Comparison of ENCODE assay signal across 8 cellular contexts in genomic region chr1:50968884-50969610, GRCh38. TPM values are rescaled to one million over a fixed set of nuclear protein-coding genes. Genes with fewer than 3 reads are reported as not detected.
A peak's percentile ranks its signal among the peaks of the same experiment; 100 is the strongest.
DNase-seq lines count a peak whose midpoint lies in the region; ATAC-seq and TF ChIP-seq lines count a peak whose summit lies in the region.

No MANE protein-coding gene starts in this region.

- H3K36me3 ChIP-seq in lower lobe of right lung, result no peaks in the 10 kb centered on the region

- POLR2A ChIA-PET in activated CD4-positive, alpha-beta T cell treated with anti-CD3 and anti-CD28 coated beads for 36 hours (lab: Charles Lee), result interaction anchor here (1.0 to 2.1 kb wide), 3 partner anchors 9 kb away, joined by 3 to 6 read pairs (median 4); partner anchors contain the start of gene FAF1

- H3K9me3 ChIP-seq in lower lobe of right lung, result no peaks in the 10 kb centered on the region

- H3K27me3 ChIP-seq in dorsolateral prefrontal cortex, result peaks cover 0 to 17% (median 0%) of the 10 kb centered on the region in 45 donors
- no peaks in the 10 kb centered on the region for H3K27me3 ChIP-seq in lower lobe of right lung (ENCODE audit: low read depth)

- no peak for TF ChIP-seq RAD21 in Ishikawa (IDR thresholded peaks at IDR 0.05; ENCODE audit: low read depth)

- H3K4me3 Mint-ChIP-seq in activated CD4-positive, alpha-beta T cell treated with anti-CD3 and anti-CD28 coated beads for 36 hours, result peak overlapping the region; percentile 93
- peak overlapping the region; percentile 93 for H3K4me3 Mint-ChIP-seq in stimulated activated memory B cell treated with anti-CD40 and anti-IgM and Interleukin-4, amounts not matched to agents 10 μg/mL and 1 μg/mL and 100 μg/mL, for 72 hours

- peaks cover 9% of the 10 kb centered on the region for H3K4me1 ChIP-seq in lower lobe of right lung

- DNase-seq in G401 (ENCODE audit: low spot score) (peak; percentile 23), dorsolateral prefrontal cortex (peak; percentile 11 to 65 (median 44)), lower lobe of right lung (peak; percentile 71), NCI-H187 treated with DMSO at 0.1 percent for 48 hours (lab: John Stamatoyannopoulos, UW) (no peak)
- peak; percentile 66 for DNase-seq in activated CD4-positive, alpha-beta T cell treated with anti-CD3 and anti-CD28 coated beads for 36 hours

- ATAC-seq in GM21529 (IDR thresholded peaks at IDR 0.05; ENCODE audit: unreplicated experiment) (peak; percentile 13), lower lobe of right lung (peak; percentile 63 to 66)
- peak; percentile 25 for ATAC-seq in activated CD4-positive, alpha-beta T cell treated with anti-CD3 and anti-CD28 coated beads for 36 hours
- ATAC-seq in stimulated activated memory B cell treated with anti-CD40 and anti-IgM and Interleukin-4, amounts not matched to agents 10 μg/mL and 1 μg/mL and 100 μg/mL, for 72 hours, result peak; percentile 62

- peaks cover 3% of the 10 kb centered on the region for H3K36me3 Mint-ChIP-seq in activated CD4-positive, alpha-beta T cell treated with anti-CD3 and anti-CD28 coated beads for 36 hours (ENCODE audit: low read depth)
- no peaks in the 10 kb centered on the region for H3K36me3 Mint-ChIP-seq in stimulated activated memory B cell treated with anti-CD40 and anti-IgM and Interleukin-4, amounts not matched to agents 10 μg/mL and 1 μg/mL and 100 μg/mL, for 72 hours

- peaks cover 25% of the 10 kb centered on the region for H3K4me1 Mint-ChIP-seq in activated CD4-positive, alpha-beta T cell treated with anti-CD3 and anti-CD28 coated beads for 36 hours
- peaks cover 27% of the 10 kb centered on the region for H3K4me1 Mint-ChIP-seq in stimulated activated memory B cell treated with anti-CD40 and anti-IgM and Interleukin-4, amounts not matched to agents 10 μg/mL and 1 μg/mL and 100 μg/mL, for 72 hours

- peak overlapping the region; percentile 84 for H3K27ac Mint-ChIP-seq in activated CD4-positive, alpha-beta T cell treated with anti-CD3 and anti-CD28 coated beads for 36 hours
- peak overlapping the region; percentile 57 for H3K27ac Mint-ChIP-seq in stimulated activated memory B cell treated with anti-CD40 and anti-IgM and Interleukin-4, amounts not matched to agents 10 μg/mL and 1 μg/mL and 100 μg/mL, for 72 hours

- H3K27ac ChIP-seq in dorsolateral prefrontal cortex (peak overlapping the region; percentile 57 to 100 (median 98)), lower lobe of right lung (peak overlapping the region; percentile 98)

- intact Hi-C loops in activated CD4-positive, alpha-beta T cell treated with anti-CD3 and anti-CD28 coated beads for 36 hours (cut with DNase I, micrococcal nuclease), result loop anchor here (1.0 to 5.0 kb wide), 11 partner anchors 7 to 1088 kb away; partner anchors contain the start of genes FAF1 (in 2 of the 2), RNF11 (in 2 of the 2), BTF3L4 (in 1 of the 2) and EPS15 (in 1 of the 2)
- intact Hi-C loops in dorsolateral prefrontal cortex (cut with DNase I), result loop anchor here (1.0 to 10.0 kb wide), 6 partner anchors 9 to 546 kb away; partner anchors contain the start of genes RNF11 (in 2 of the 2), EPS15 (in 1 of the 2) and FAF1 (in 1 of the 2)
- intact Hi-C loops in lower lobe of right lung (cut with DNase I), result no loop called here

- CTCF ChIA-PET in activated CD4-positive, alpha-beta T cell treated with anti-CD3 and anti-CD28 coated beads for 36 hours (lab: Charles Lee), result interaction anchor here (0.6 to 3.8 kb wide), 5 partner anchors 9 to 96 kb away, joined by 3 to 21 read pairs (median 3); partner anchors contain the start of gene FAF1

- in situ Hi-C loops in G401 (cut with HindIII; ENCODE audit: low sequenced_read_pairs), result no loop called here

- peaks cover 11% of the 10 kb centered on the region for H3K27me3 Mint-ChIP-seq in activated CD4-positive, alpha-beta T cell treated with anti-CD3 and anti-CD28 coated beads for 36 hours
- peaks cover 25% of the 10 kb centered on the region for H3K27me3 Mint-ChIP-seq in stimulated activated memory B cell treated with anti-CD40 and anti-IgM and Interleukin-4, amounts not matched to agents 10 μg/mL and 1 μg/mL and 100 μg/mL, for 72 hours

- TF ChIP-seq CTCF in dorsolateral prefrontal cortex (IDR thresholded peaks at IDR 0.05 in 54 of 56, conservative IDR thresholded peaks at IDR 0.05 in 2 of 56; ENCODE audit: low read depth in 1 of 56, partially characterized antibody in 56 of 56), result peak in 3 of 56 donors; percentile 2 to 18 (median 2)
- TF ChIP-seq CTCF in lower lobe of right lung (IDR thresholded peaks at IDR 0.05), result no peak

- TF ChIP-seq EP300 in Ishikawa (IDR thresholded peaks at IDR 0.05; ENCODE audit: borderline replicate concordance), result no peak

- H3K4me3 ChIP-seq in dorsolateral prefrontal cortex (peak overlapping the region; percentile 66 to 95 (median 81)), lower lobe of right lung (peak overlapping the region; percentile 81)

- no peaks in the 10 kb centered on the region for H3K9me3 Mint-ChIP-seq in activated CD4-positive, alpha-beta T cell treated with anti-CD3 and anti-CD28 coated beads for 36 hours (ENCODE audit: low read depth)
- no peaks in the 10 kb centered on the region for H3K9me3 Mint-ChIP-seq in stimulated activated memory B cell treated with anti-CD40 and anti-IgM and Interleukin-4, amounts not matched to agents 10 μg/mL and 1 μg/mL and 100 μg/mL, for 72 hours

TF ChIP-seq in Ishikawa, 13 proteins besides CTCF, POLR2A, EP300 and RAD21:
- TF ChIP-seq EGR1 (IDR thresholded peaks at IDR 0.05) (no peak), TEAD4 (IDR thresholded peaks at IDR 0.05) (0 out of 2 replicates have a peak, but pooled peaks have one; percentile 7), USF1 (IDR thresholded peaks at IDR 0.05) (no peak), YY1 (IDR thresholded peaks at IDR 0.05; ENCODE audit: low read depth) (no peak), FOXM1 (IDR thresholded peaks at IDR 0.05; ENCODE audit: borderline replicate concordance, low read depth) (no peak; the same call in 1 of the 2 replicates), MAX (IDR thresholded peaks at IDR 0.05) (no peak; the same call in 1 of the 2 replicates), CREB1 (IDR thresholded peaks at IDR 0.05; ENCODE audit: low read depth) (no peak), REST (IDR thresholded peaks at IDR 0.05; ENCODE audit: low read depth) (no peak), CEBPB (IDR thresholded peaks at IDR 0.05) (no peak), TCF12 (IDR thresholded peaks at IDR 0.05; ENCODE audit: low read depth) (no peak), ZBTB7A (IDR thresholded peaks at IDR 0.05; ENCODE audit: low read depth) (no peak), NFIC (IDR thresholded peaks at IDR 0.05) (no peak), TAF1 (IDR thresholded peaks at IDR 0.05; ENCODE audit: low read depth) (peak; percentile 39; the same call in 1 of the 2 replicates)

RNA-seq across cellular contexts. Expression of gene CDKN2C, which starts 1.0 kb away (rescaled TPM):
- 98.3 and 104 TPM in 2 replicates for total RNA-seq in G401 (2014; rRNA removed; shearing (Covaris generic))
- 10 to 100 TPM in 1 of 2 experiments, 1 to 10 TPM in 1; 9.2 to 12.0 TPM for total RNA-seq in activated CD4-positive, alpha-beta T cell treated with anti-CD3 and anti-CD28 coated beads for 36 hours
- total RNA-seq in dorsolateral prefrontal cortex, result 10 to 100 TPM in 59 of 120 experiments, 1 to 10 TPM in 61; 3.9 to 24.6 (median 9.9) TPM
- 9.2 TPM for total RNA-seq in lower lobe of right lung

RNA-seq across cellular contexts. Expression of gene FAF1, which starts 9.0 kb away (rescaled TPM):
- 38.0 and 114 TPM in 2 replicates for total RNA-seq in G401 (2014; rRNA removed; shearing (Covaris generic))
- 10 to 100 TPM; 64.5 to 73.1 TPM for total RNA-seq in activated CD4-positive, alpha-beta T cell treated with anti-CD3 and anti-CD28 coated beads for 36 hours
- total RNA-seq in dorsolateral prefrontal cortex (100 to 1,000 TPM in 1 of 120 experiments, 10 to 100 TPM in 119; 61.7 to 103 (median 81.7) TPM), lower lobe of right lung (45.0 TPM)

Comparison
In these comparisons a context has a peak if more than half of its experiments do, and no peak if none do; other contexts are left out.
1. ATAC-seq: peak in every context shown above with its lines; median percentile 64 in lower lobe of right lung; 62 in stimulated activated memory B cell treated with anti-CD40 and anti-IgM and Interleukin-4, amounts not matched to agents 10 μg/mL and 1 μg/mL and 100 μg/mL, for 72 hours; 25 in activated CD4-positive, alpha-beta T cell treated with anti-CD3 and anti-CD28 coated beads for 36 hours; 13 in GM21529.